In genomic region chr12:123934016-123934620, GRCh38 we compare ENCODE assay signal across 22 cellular contexts.
"Had no signal": no experiment of that assay in that cellular context is flagged by ENCODE, and none has a peak within 500 bp of the region (broad histone marks: within the 10 kb centered on the region; RNA-seq: fewer than 3 reads in every experiment).

No MANE protein-coding gene starts in this region.

- H3K4me3 Mint-ChIP-seq: activated naive CD4-positive, alpha-beta T cell treated with anti-CD3 and anti-CD28 coated beads for 36 hours; activated naive CD8-positive, alpha-beta T cell treated with anti-CD3 and anti-CD28 coated beads, Interleukin-2, amount 10 ng/mL, durations not matched to agents 7 days and 5 days; nephron; stimulated activated naive CD8-positive, alpha-beta T cell treated with anti-CD3 and anti-CD28 coated beads, Interleukin-15, Interleukin-2, amounts not matched to agents 100 ng/mL and 50 ng/mL, for 24 hours had no signal

- ATAC-seq: gastrocnemius medialis, left lobe of liver, pancreas, right cardiac atrium had no signal

- H3K36me3 ChIP-seq: breast epithelium had no signal

- H3K27ac ChIP-seq: breast epithelium, coronary artery, esophagus muscularis mucosa, gastrocnemius medialis, heart left ventricle, pancreas, tibial artery had no signal

- H3K4me3 ChIP-seq: breast epithelium, coronary artery, esophagus muscularis mucosa, gastrocnemius medialis, heart left ventricle, lung, pancreas, tibial artery had no signal

- DNase-seq: activated CD4-positive, alpha-beta T cell treated with anti-CD3 and anti-CD28 coated beads for 4 hours; activated CD4-positive, alpha-beta T cell treated with anti-CD3 and anti-CD28 coated beads, Interleukin-2, amount 50 U/mL, for 48 hours; activated CD8-positive, alpha-beta memory T cell treated with anti-CD3 and anti-CD28 coated beads, Interleukin-2, amount 50 U/mL, for 48 hours; activated effector memory CD4-positive, alpha-beta T cell treated with Interleukin-2 at 50 U/mL for 16 hours; activated naive CD4-positive, alpha-beta T cell treated with anti-CD3 and anti-CD28 coated beads for 36 hours; activated naive CD8-positive, alpha-beta T cell treated with anti-CD3 and anti-CD28 coated beads, Interleukin-2, amount 10 ng/mL, durations not matched to agents 7 days and 5 days; activated T-cell treated with anti-CD3 and anti-CD28 coated beads, Interleukin-2, amount 50 U/mL, for 48 hours; amniotic stem cell; gastrocnemius medialis; heart left ventricle; pancreas; right cardiac atrium; stimulated activated CD4-positive, alpha-beta T cell treated with anti-CD3 and anti-CD28 coated beads, Interleukin-4, amount 100 ng/mL, for 24 hours; T-helper 9 cell; tibial artery had no signal

- H3K4me1 ChIP-seq: breast epithelium, esophagus muscularis mucosa, gastrocnemius medialis, pancreas, tibial artery had no signal

- H3K9me3 ChIP-seq: breast epithelium, esophagus muscularis mucosa, gastrocnemius medialis, heart left ventricle, pancreas had no signal

- H3K9me3 Mint-ChIP-seq: activated naive CD4-positive, alpha-beta T cell treated with anti-CD3 and anti-CD28 coated beads for 36 hours; activated naive CD8-positive, alpha-beta T cell treated with anti-CD3 and anti-CD28 coated beads, Interleukin-2, amount 10 ng/mL, durations not matched to agents 7 days and 5 days; stimulated activated naive CD8-positive, alpha-beta T cell treated with anti-CD3 and anti-CD28 coated beads, Interleukin-15, Interleukin-2, amounts not matched to agents 100 ng/mL and 50 ng/mL, for 24 hours had no signal

- H3K27ac Mint-ChIP-seq: activated naive CD4-positive, alpha-beta T cell treated with anti-CD3 and anti-CD28 coated beads for 36 hours; activated naive CD8-positive, alpha-beta T cell treated with anti-CD3 and anti-CD28 coated beads, Interleukin-2, amount 10 ng/mL, durations not matched to agents 7 days and 5 days; nephron; stimulated activated naive CD8-positive, alpha-beta T cell treated with anti-CD3 and anti-CD28 coated beads, Interleukin-15, Interleukin-2, amounts not matched to agents 100 ng/mL and 50 ng/mL, for 24 hours had no signal

- H3K27me3 Mint-ChIP-seq: stimulated activated naive CD8-positive, alpha-beta T cell treated with anti-CD3 and anti-CD28 coated beads, Interleukin-15, Interleukin-2, amounts not matched to agents 100 ng/mL and 50 ng/mL, for 24 hours had no signal
